ENCODE assay signal across 29 cellular contexts in genomic region chr2:229738024-229738625, GRCh38. TPM values are rescaled to one million over a fixed set of nuclear protein-coding genes. Genes with fewer than 3 reads are reported as not detected.
"Had no signal": no experiment of that assay in that cellular context is flagged by ENCODE, and none has a peak within 500 bp of the region (broad histone marks: within the 10 kb centered on the region; RNA-seq: fewer than 3 reads in every experiment).

No MANE protein-coding gene starts in this region.

- FAIRE-seq: islet of Langerhans had no signal

- H3K27ac ChIP-seq: esophagus muscularis mucosa, foreskin keratinocyte, gastroesophageal sphincter, heart right ventricle, left lung, neural progenitor cell, parathyroid adenoma, suprapubic skin, transverse colon, upper lobe of right lung, uterus had no signal

- H3K36me3 ChIP-seq: esophagus muscularis mucosa, gastroesophageal sphincter, heart right ventricle, left lung, neural progenitor cell, suprapubic skin, transverse colon, upper lobe of right lung, uterus had no signal

- H3K4me3 ChIP-seq: esophagus muscularis mucosa, gastroesophageal sphincter, heart right ventricle, left lung, neural progenitor cell, smooth muscle cell, suprapubic skin, transverse colon, upper lobe of right lung, uterus had no signal

- DNase-seq: dermis blood vessel endothelial cell; effector memory CD4-positive, alpha-beta T cell; foreskin keratinocyte; glutamatergic neuron; heart right ventricle; hippocampal formation; left cardiac atrium; left lung; mesenchymal stem cell; midbrain; naive thymus-derived CD4-positive, alpha-beta T cell; stimulated activated CD4-positive, alpha-beta T cell treated with anti-CD3 and anti-CD28 coated beads, Interleukin-12 subunit alpha, Interleukin-12 subunit beta, amount 100 ng/mL, for 4 hours; stimulated activated CD4-positive, alpha-beta T cell treated with anti-CD3 and anti-CD28 coated beads, Interleukin-1b, Interleukin-23, amount 100 ng/mL, for 48 hours; stimulated activated CD4-positive, alpha-beta T cell treated with anti-CD3 and anti-CD28 coated beads, Interleukin-4, amount 100 ng/mL, for 1 hour; stimulated activated CD8-positive, alpha-beta memory T cell treated with anti-CD3 and anti-CD28 coated beads, Interleukin-4, amount 100 ng/mL, for 48 hours; stimulated activated naive CD4-positive, alpha-beta T cell; stimulated activated naive CD8-positive, alpha-beta T cell treated with anti-CD3 and anti-CD28 coated beads, Interleukin-15, amount 100 ng/mL, for 72 hours; transverse colon; upper lobe of right lung; uterus had no signal

- H2AFZ ChIP-seq: neural progenitor cell, parathyroid adenoma had no signal

- H3K79me2 ChIP-seq: parathyroid adenoma had no signal

- H3K4me1 ChIP-seq: esophagus muscularis mucosa, foreskin keratinocyte, gastroesophageal sphincter, heart right ventricle, left lung, neural progenitor cell, parathyroid adenoma, suprapubic skin, transverse colon, upper lobe of right lung, uterus had no signal

- H3K9ac ChIP-seq: neural progenitor cell, parathyroid adenoma had no signal

- ATAC-seq: foreskin keratinocyte; gastroesophageal sphincter; heart right ventricle; left cardiac atrium; left lung; naive thymus-derived CD4-positive, alpha-beta T cell; sciatic nerve; stimulated activated naive CD8-positive, alpha-beta T cell treated with anti-CD3 and anti-CD28 coated beads, Interleukin-15, amount 100 ng/mL, for 72 hours; upper lobe of right lung had no signal

- H3K4me2 ChIP-seq: neural progenitor cell, smooth muscle cell had no signal

- H3K27me3 ChIP-seq: esophagus muscularis mucosa, foreskin keratinocyte, gastroesophageal sphincter, heart right ventricle, left lung, neural progenitor cell, suprapubic skin, transverse colon, upper lobe of right lung, uterus had no signal

RNA-seq across cellular contexts. Expression of gene DNER, which starts 23.8 kb away (rescaled TPM):
- total RNA-seq: dermis blood vessel endothelial cell; endothelial cell of umbilical vein; naive thymus-derived CD4-positive, alpha-beta T cell had no signal
- polyA plus RNA-seq: naive thymus-derived CD4-positive, alpha-beta T cell had no signal
